Comparison of ENCODE assay signal across 8 cellular contexts in genomic region chr12:53231859-53232640, GRCh38. TPM values are rescaled to one million over a fixed set of nuclear protein-coding genes. Genes with fewer than 3 reads are reported as not detected.
DNase-seq lines count a peak whose midpoint lies in the region; TF ChIP-seq lines count a peak whose summit lies in the region.

Gene RARG (minus strand): TSS chr12:53232209. CDS start chr12:53227545, 4,664 bp downstream.

- H3K27ac ChIP-seq in PC-9: peak within 1 kb of the TSS; percentile 71

- TF ChIP-seq CTCF in PC-9 (conservative IDR thresholded peaks at IDR 0.05) (no peak), fibroblast of the aortic adventitia (IDR thresholded peaks at IDR 0.05; ENCODE audit: insufficient read depth, low read length) (no peak), neural crest cell (conservative IDR thresholded peaks at IDR 0.05) (no peak), type B pancreatic cell (conservative IDR thresholded peaks at IDR 0.05) (no peak)

- H3K9me3 ChIP-seq in PC-9 (ENCODE audit: insufficient read depth, low read depth): no peaks in the 10 kb centered on the region

- no peak within 1 kb of the TSS for H3K27ac Mint-ChIP-seq in neural crest cell (ENCODE audit: unreplicated experiment)
- peak within 1 kb of the TSS; percentile 90 for H3K27ac Mint-ChIP-seq in type B pancreatic cell

- H3K4me1 ChIP-seq in PC-9 (replicated peaks; ENCODE audit: insufficient read depth): peaks cover 59% of the 10 kb centered on the region

- H3K9me2 ChIP-seq in PC-9 (ENCODE audit: insufficient read depth): no peaks in the 10 kb centered on the region

- CTCF ChIA-PET in PC-9 (lab: Charles Lee): interaction anchor here (0.7 kb wide), 1 partner anchor 50 kb away, joined by 14 read pairs; no protein-coding TSS in a partner anchor

- peaks cover 58% of the 10 kb centered on the region for H3K27me3 Mint-ChIP-seq in neural crest cell (ENCODE audit: low read depth)
- peaks cover 3% of the 10 kb centered on the region for H3K27me3 Mint-ChIP-seq in type B pancreatic cell

- H3K9me3 Mint-ChIP-seq in neural crest cell (no peaks in the 10 kb centered on the region), type B pancreatic cell (no peaks in the 10 kb centered on the region)

- peak within 1 kb of the TSS; percentile 78 for H2AFZ ChIP-seq in PC-9

- no TSS peak for BruUV-seq in PC-9 (replicated peaks; lab: Mats Ljungman, UMichigan)

- peaks cover 10% of the 10 kb centered on the region; the same call in 1 of the 2 replicates for H3K36me3 ChIP-seq in PC-9 (ENCODE audit: low read depth)

- H3K27me3 ChIP-seq in PC-9 (ENCODE audit: insufficient read depth, low read depth): no peaks in the 10 kb centered on the region

- intact Hi-C loops in PC-9 (cut with micrococcal nuclease; ENCODE audit: unreplicated experiment): loop anchor here (1.0 kb wide), 1 partner anchor 19 kb away; no protein-coding TSS in a partner anchor

- no peaks in the 10 kb centered on the region for H3K36me3 Mint-ChIP-seq in neural crest cell (ENCODE audit: low read depth)
- peaks cover 2% of the 10 kb centered on the region for H3K36me3 Mint-ChIP-seq in type B pancreatic cell

- peak; percentile 22 for DNase-seq in DMS79 treated with DMSO at 0.1 percent for 48 hours (lab: John Stamatoyannopoulos, UW)
- DNase-seq in DMS79 (lab: John Stamatoyannopoulos, UW): no peak
- peak; percentile 83 to 90 for DNase-seq in PC-9
- peak; percentile 55 for DNase-seq in activated gamma-delta T cell (lab: John Stamatoyannopoulos, UW)
- DNase-seq in fibroblast of the aortic adventitia (ENCODE audit: low read depth): peak; percentile 61
- DNase-seq in neural crest cell (ENCODE audit: low read depth, low spot score): no peak
- DNase-seq in type B pancreatic cell (ENCODE audit: extremely low spot score, unreplicated experiment): no peak
- DNase-seq in AML-193 (lab: John Stamatoyannopoulos, UW): no peak

- H3K4me3 ChIP-seq in PC-9: peak within 1 kb of the TSS; percentile 100
- peak within 1 kb of the TSS; percentile 83 for H3K4me3 ChIP-seq in fibroblast of the aortic adventitia (ENCODE audit: low read depth, low read length)

- POLR2A ChIA-PET in PC-9 (lab: Charles Lee; ENCODE audit: unreplicated experiment): no interaction called here

- H3K4me1 Mint-ChIP-seq in neural crest cell (peaks cover 41% of the 10 kb centered on the region), type B pancreatic cell (ENCODE audit: unreplicated experiment) (peaks cover 48% of the 10 kb centered on the region)

- no peaks in the 10 kb centered on the region for H4K20me1 ChIP-seq in PC-9 (ENCODE audit: insufficient read depth)

- H3F3A ChIP-seq in PC-9 (ENCODE audit: insufficient read depth, low read depth): peaks cover 33% of the 10 kb centered on the region

- H3K4me3 Mint-ChIP-seq in neural crest cell (peak within 1 kb of the TSS; percentile 75), type B pancreatic cell (peak within 1 kb of the TSS; percentile 93)

- H3K79me2 ChIP-seq in PC-9 (ENCODE audit: low read depth): peaks cover 37% of the 10 kb centered on the region

- H3K4me2 ChIP-seq in PC-9: peak within 1 kb of the TSS; percentile 100

RNA-seq across cellular contexts. Expression of gene RARG, which starts in this region (rescaled TPM):
- total RNA-seq in PC-9 (2021): 118 and 124 TPM in 2 replicates
- 43.9 and 69.4 TPM in 2 replicates for total RNA-seq in fibroblast of the aortic adventitia (ENCODE audit: low replicate concordance)
- total RNA-seq in neural crest cell: 5.4 and 5.9 TPM in 2 replicates
- total RNA-seq in type B pancreatic cell (ENCODE audit: low replicate concordance): 74.5 and 89.9 TPM in 2 replicates

Comparison
In these comparisons a context has a peak if more than half of its experiments do, and no peak if none do; other contexts are left out.
1. DNase-seq: peak in DMS79 treated with DMSO at 0.1 percent for 48 hours (single experiment), PC-9 (2 of 2), activated gamma-delta T cell (single experiment) and fibroblast of the aortic adventitia (single experiment); none in DMS79 (single experiment), neural crest cell (single experiment), type B pancreatic cell (single experiment) and AML-193 (0 of 2).